In genomic region chr21:16563111-16563510, GRCh38 we compare ENCODE assay signal across 2 cellular contexts.
TF ChIP-seq lines count a peak whose summit lies in the region.

No MANE protein-coding gene starts in this region.

TF ChIP-seq in A549, 52 proteins besides CTCF, POLR2A, EP300 and RAD21:
- no peak for TF ChIP-seq ZSCAN20 (CRISPR knock-in tag; IDR thresholded peaks at IDR 0.05)
- no peak for TF ChIP-seq ESRRA (IDR thresholded peaks at IDR 0.05; ENCODE audit: borderline replicate concordance, low read length)
- TF ChIP-seq USF2 (IDR thresholded peaks at IDR 0.05): no peak

TF ChIP-seq in IMR-90, 13 proteins besides CTCF, POLR2A, EP300 and RAD21:
- TF ChIP-seq CEBPB (IDR thresholded peaks at IDR 0.05; ENCODE audit: low read depth, low read length) (no peak), MAFK (IDR thresholded peaks at IDR 0.05; ENCODE audit: low read depth, low read length) (no peak), RCOR1 (IDR thresholded peaks at IDR 0.05; ENCODE audit: insufficient replicate concordance, low read length) (no peak), SMC3 (IDR thresholded peaks at IDR 0.05; ENCODE audit: low read depth, low read length) (no peak), FOS (IDR thresholded peaks at IDR 0.05; ENCODE audit: low read depth, low read length) (no peak), USF2 (IDR thresholded peaks at IDR 0.05; ENCODE audit: low read depth, low read length) (no peak)
